In genomic region chr3:45109736-45110135, GRCh38 we compare ENCODE assay signal across 19 cellular contexts. TPM values are rescaled to one million over a fixed set of nuclear protein-coding genes. Genes with fewer than 3 reads are reported as not detected.
DNase-seq lines count a peak whose midpoint lies in the region; ATAC-seq and TF ChIP-seq lines count a peak whose summit lies in the region.
"Had no signal": no experiment of that assay in that cellular context is flagged by ENCODE, and none has a peak within 500 bp of the region (broad histone marks: within the 10 kb centered on the region; RNA-seq: fewer than 3 reads in every experiment).

No MANE protein-coding gene starts in this region.

- POLR2A ChIA-PET in CD8-positive, alpha-beta memory T cell (lab: Charles Lee) = no interaction called here
- POLR2A ChIA-PET in T-cell (lab: Charles Lee) = no interaction called here

- no peaks in the 10 kb centered on the region for H3K27me3 ChIP-seq in CD8-positive, alpha-beta memory T cell (ENCODE audit: insufficient read depth, low read length, poor library complexity, severe bottlenecking)
- H3K27me3 ChIP-seq in left lung = no peaks in the 10 kb centered on the region
- H3K27me3 ChIP-seq: esophagus muscularis mucosa had no signal

- H3K36me3 Mint-ChIP-seq in CD14-positive monocyte (peaks cover 0 to 6% of the 10 kb centered on the region in 2 donors), T-cell (no peaks in the 10 kb centered on the region)
- H3K36me3 Mint-ChIP-seq in CD8-positive, alpha-beta memory T cell = peaks cover 0 to 2% (median 0%) of the 10 kb centered on the region in 3 donors

- no peak for TF ChIP-seq CTCF in CD14-positive monocyte (IDR thresholded peaks at IDR 0.05)
- no peak for TF ChIP-seq CTCF in left lung (IDR thresholded peaks at IDR 0.05)

- H3K27me3 Mint-ChIP-seq in CD14-positive monocyte (ENCODE audit: low read depth in 3 of 3) (peaks cover 2% of the 10 kb centered on the region in 3 donors), T-cell (no peaks in the 10 kb centered on the region)
- H3K27me3 Mint-ChIP-seq in CD8-positive, alpha-beta memory T cell = peaks cover 2 to 7% of the 10 kb centered on the region in 2 donors

- H3K9me3 ChIP-seq in CD8-positive, alpha-beta memory T cell (ENCODE audit: low read length) = no peaks in the 10 kb centered on the region
- H3K9me3 ChIP-seq in left lung = no peaks in the 10 kb centered on the region
- H3K9me3 ChIP-seq: esophagus muscularis mucosa, left ventricle myocardium inferior had no signal

- DNase-seq in CD14-positive monocyte (ENCODE audit: low spot score) (no peak), T-cell (no peak), left lung (no peak), cerebellum (ENCODE audit: low spot score) (no peak)
- no peak for DNase-seq in CD8-positive, alpha-beta memory T cell
- no peak for DNase-seq in activated CD4-positive, CD25-positive, alpha-beta regulatory T cell treated with anti-CD3 and anti-CD28 coated beads, Interleukin-2, amount 50 U/mL, for 72 hours
- DNase-seq: anterior cingulate cortex, hypothalamus, left ventricle myocardium inferior, NCI-H2107, NCI-H748 treated with DMSO at 0.1 percent for 48 hours, SHP77, trophoblast cell had no signal

- peak overlapping the region; percentile 3 for H3K4me3 ChIP-seq in CD8-positive, alpha-beta memory T cell (ENCODE audit: low read length)
- H3K4me3 ChIP-seq in left lung = no peak overlapping the region
- H3K4me3 ChIP-seq: coronary artery, esophagus muscularis mucosa, left ventricle myocardium inferior had no signal

- peaks cover 57% of the 10 kb centered on the region for H3K4me1 ChIP-seq in CD8-positive, alpha-beta memory T cell (ENCODE audit: insufficient read depth, low read length)
- peaks cover 0 to 29% of the 10 kb centered on the region in 2 donors for H3K4me1 ChIP-seq in left lung

- peaks cover 0 to 5% (median 0%) of the 10 kb centered on the region in 7 donors for H3K9me3 Mint-ChIP-seq in CD14-positive monocyte
- no peaks in the 10 kb centered on the region for H3K9me3 Mint-ChIP-seq in CD8-positive, alpha-beta memory T cell
- H3K9me3 Mint-ChIP-seq in T-cell = no peaks in the 10 kb centered on the region
- H3K9me3 Mint-ChIP-seq: nephron had no signal

- ATAC-seq in T-cell (replicated peaks in 1 of 4) (peak in 2 of 4 experiments; percentile 5 to 28), left lung (no peak), HG02870 (IDR thresholded peaks at IDR 0.05; ENCODE audit: unreplicated experiment) (no peak), HG02588 (IDR thresholded peaks at IDR 0.05; ENCODE audit: unreplicated experiment) (no peak)

- CTCF ChIA-PET in CD8-positive, alpha-beta memory T cell (lab: Charles Lee) = no interaction called here
- CTCF ChIA-PET in T-cell (lab: Charles Lee) = interaction anchor here in 1 of 2 donors (0.8 kb wide), 1 partner anchor 68 kb away, joined by 3 read pairs; no protein-coding TSS in a partner anchor

- H3K27ac Mint-ChIP-seq in CD14-positive monocyte = peak overlapping the region; percentile 96 to 99 (median 99)
- H3K27ac Mint-ChIP-seq in CD8-positive, alpha-beta memory T cell = peak overlapping the region in 6 of 8 donors; percentile 42 to 66 (median 60)
- peak overlapping the region; percentile 84 to 89 for H3K27ac Mint-ChIP-seq in T-cell
- H3K27ac Mint-ChIP-seq: nephron had no signal

- peaks cover 64% of the 10 kb centered on the region for H3K4me1 Mint-ChIP-seq in CD14-positive monocyte
- H3K4me1 Mint-ChIP-seq in CD8-positive, alpha-beta memory T cell = peaks cover 53 to 66% (median 62%) of the 10 kb centered on the region in 3 donors
- H3K4me1 Mint-ChIP-seq in T-cell = peaks cover 74 to 84% (median 84%) of the 10 kb centered on the region in 3 donors
- H3K4me1 Mint-ChIP-seq: nephron had no signal

- no peaks in the 10 kb centered on the region for H3K36me3 ChIP-seq in CD8-positive, alpha-beta memory T cell (ENCODE audit: insufficient read depth, low read length)
- no peaks in the 10 kb centered on the region for H3K36me3 ChIP-seq in left lung
- H3K36me3 ChIP-seq: esophagus muscularis mucosa, left ventricle myocardium inferior had no signal

- H3K27ac ChIP-seq in CD8-positive, alpha-beta memory T cell (ENCODE audit: low read depth, low read length) = no peak overlapping the region
- H3K27ac ChIP-seq in left lung = peak overlapping the region; percentile 39 to 93
- H3K27ac ChIP-seq: C4-2B, esophagus muscularis mucosa, left ventricle myocardium inferior had no signal

- peak overlapping the region; percentile 73 to 86 for H3K4me3 Mint-ChIP-seq in CD14-positive monocyte
- peak overlapping the region in 6 of 7 donors; percentile 14 to 88 (median 77) for H3K4me3 Mint-ChIP-seq in CD8-positive, alpha-beta memory T cell
- peak overlapping the region; percentile 66 to 77 (median 73) for H3K4me3 Mint-ChIP-seq in T-cell
- H3K4me3 Mint-ChIP-seq: nephron had no signal

- intact Hi-C loops in CD14-positive monocyte (cut with micrococcal nuclease) = loop anchor here (5.0 to 10.0 kb wide), 3 partner anchors 42 to 67 kb away; no protein-coding TSS in a partner anchor
- intact Hi-C loops in left lung (cut with DNase I) = no loop called here

RNA-seq across cellular contexts. Expression of gene CDCP1, which starts 36.4 kb away (rescaled TPM):
- 1 to 10 TPM in 1 of 2 donors, under 1 TPM in 1; 0.42 to 1.3 TPM for polyA plus RNA-seq in CD14-positive monocyte
- under 1 TPM; 0.71 to 0.96 TPM for total RNA-seq in CD8-positive, alpha-beta memory T cell
- polyA plus RNA-seq in CD8-positive, alpha-beta memory T cell = not detected
- total RNA-seq in T-cell = 1 to 10 TPM in 1 of 5 donors, under 1 TPM in 4; 0.36 to 1.7 (median 0.55) TPM
- total RNA-seq in left lung = 10 to 100 TPM; 24.3 to 31.4 TPM
- total RNA-seq in cerebellum = 0.09 TPM

Comparison
In these comparisons a context has a peak if more than half of its experiments do, and no peak if none do; other contexts are left out.
1. RNA of gene CDCP1, which starts 36.4 kb away (total RNA-seq): 24.3 to 31.4 TPM in left lung; 0.71 to 0.96 TPM in CD8-positive, alpha-beta memory T cell, 0.36 to 1.7 TPM in T-cell and 0.09 TPM in cerebellum (single experiment); every median in the first group is over 4 times any median in the second.
2. intact Hi-C loops: an anchor here in CD14-positive monocyte (5.0 to 10.0 kb wide); none called in left lung.
3. Peak in every context shown above with its lines, with median percentiles within 50 percentile points of each other: H3K27ac Mint-ChIP-seq and H3K4me3 Mint-ChIP-seq.